Comparison of ENCODE assay signal across 8 cellular contexts in the genomic region with DNA sequence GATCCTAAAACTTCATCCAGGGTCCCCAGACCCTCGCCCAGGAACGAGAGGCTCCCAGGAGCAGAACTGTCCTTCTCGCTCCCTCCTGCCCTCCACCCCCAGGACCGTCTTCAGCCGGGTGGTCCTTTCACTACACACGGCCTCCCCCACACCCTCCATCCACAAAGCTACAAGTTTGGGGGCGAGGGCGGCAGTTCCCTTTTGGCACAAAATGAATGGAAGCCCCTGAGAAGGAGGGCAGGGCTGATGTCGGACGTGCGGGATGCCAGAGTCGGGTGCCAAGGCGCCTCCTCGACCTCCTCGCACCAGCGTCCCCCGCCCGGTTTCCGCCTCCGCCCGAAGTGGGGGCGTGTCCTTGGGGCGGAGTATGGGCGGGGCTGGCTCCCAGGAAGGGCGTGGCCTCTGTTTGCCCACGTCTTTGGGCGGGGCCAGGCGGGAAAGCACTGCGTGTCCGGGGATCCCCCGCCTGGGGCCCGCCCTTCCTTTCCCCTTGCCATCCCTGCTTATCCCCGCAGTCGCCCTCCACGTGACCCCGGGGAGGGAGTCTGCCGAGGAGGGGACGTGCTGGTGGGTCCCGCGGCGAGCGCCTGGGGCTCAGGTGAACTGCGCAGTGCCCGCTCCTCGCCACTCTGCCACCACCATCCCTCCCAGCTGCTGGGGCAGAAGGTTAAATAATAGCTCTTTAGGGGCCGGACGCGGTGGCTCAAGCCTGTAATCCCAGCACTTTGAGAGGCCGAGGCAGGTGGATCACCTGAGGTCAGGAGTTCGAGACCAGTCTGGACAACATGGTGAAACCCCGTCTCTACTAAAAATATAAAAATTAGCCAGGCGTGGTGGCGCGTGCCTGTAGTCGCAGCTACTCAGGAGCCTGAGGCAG. TPM values are rescaled to one million over a fixed set of nuclear protein-coding genes. Genes with fewer than 3 reads are reported as not detected.
DNase-seq lines count a peak whose midpoint lies in the region; ATAC-seq and TF ChIP-seq lines count a peak whose summit lies in the region.

No MANE protein-coding gene starts in this region.

- peaks cover 5 to 29% of the 10 kb centered on the region in 2 donors for H3K4me1 ChIP-seq in thoracic aorta (ENCODE audit: control insufficient read depth in 1 of 2, low read depth in 2 of 2)

- ATAC-seq in HG02571 (IDR thresholded peaks at IDR 0.05; ENCODE audit: unreplicated experiment) (peak; percentile 79), omental fat pad (ENCODE audit: low FRiP score) (peak; percentile 87), thoracic aorta (ENCODE audit: insufficient number of reproducible peaks, low FRiP score, low read depth) (peak; percentile 78)

- TF ChIP-seq CTCF in omental fat pad (IDR thresholded peaks at IDR 0.05) (no peak), thoracic aorta (IDR thresholded peaks at IDR 0.05) (no peak)

- H3K9me3 ChIP-seq in SK-N-MC (ENCODE audit: low read depth, low read length) (no peaks in the 10 kb centered on the region), thoracic aorta (no peaks in the 10 kb centered on the region)

- H3K27me3 ChIP-seq in thoracic aorta (replicated peaks; ENCODE audit: insufficient read depth): no peaks in the 10 kb centered on the region

- peak; percentile 87 for DNase-seq in GM04504 (ENCODE audit: low read depth)
- DNase-seq in NCI-H1092 (lab: John Stamatoyannopoulos, UW): peak; percentile 87
- no peak for DNase-seq in SK-N-MC (ENCODE audit: low read depth, low spot score)
- peak; percentile 92 for DNase-seq in activated naive CD4-positive, alpha-beta T cell treated with anti-CD3 and anti-CD28 coated beads, Interleukin-2, amount 50 U/mL, for 16 hours
- DNase-seq in germinal center (ENCODE audit: low spot score): peak; percentile 94
- peak; percentile 91 for DNase-seq in omental fat pad (ENCODE audit: low spot score)
- peak; percentile 89 for DNase-seq in thoracic aorta (ENCODE audit: low spot score)

- H3K27ac ChIP-seq in SK-N-MC (no peak overlapping the region), thoracic aorta (peak overlapping the region; percentile 93 to 97)

- peak overlapping the region; percentile 75 for H3K4me3 ChIP-seq in SK-N-MC
- peak overlapping the region; percentile 90 for H3K4me3 ChIP-seq in thoracic aorta

- H3K36me3 ChIP-seq in SK-N-MC (ENCODE audit: insufficient read depth, low read length) (no peaks in the 10 kb centered on the region), thoracic aorta (peaks cover 6% of the 10 kb centered on the region)

- peak overlapping the region; percentile 53 for H3K9ac ChIP-seq in SK-N-MC (ENCODE audit: insufficient read length)

RNA-seq across cellular contexts. Expression of a gene that starts 0.9 kb away (rescaled TPM):
- total RNA-seq in omental fat pad (10 to 100 TPM; 39.4 to 81.8 (median 66.1) TPM), thoracic aorta (100 to 1,000 TPM; 134 to 219 TPM)

RNA-seq across cellular contexts. Expression of a gene that starts 6.1 kb away (rescaled TPM):
- total RNA-seq in omental fat pad (1 to 10 TPM; 1.6 to 3.9 (median 2.8) TPM), thoracic aorta (10 to 100 TPM in 1 of 2 donors, 1 to 10 TPM in 1; 1.6 to 13.7 TPM)

RNA-seq across cellular contexts. Expression of a gene that starts 13.3 kb away (rescaled TPM):
- total RNA-seq in omental fat pad (10 to 100 TPM; 25.9 to 60.8 (median 28.8) TPM), thoracic aorta (10 to 100 TPM; 51.8 to 62.8 TPM)

RNA-seq across cellular contexts. Expression of a gene that starts 14.8 kb away (rescaled TPM):
- total RNA-seq in omental fat pad: 10 to 100 TPM; 48.8 to 66.4 (median 54.6) TPM
- total RNA-seq in thoracic aorta: 100 to 1,000 TPM in 1 of 2 donors, 10 to 100 TPM in 1; 50.4 to 111 TPM

RNA-seq across cellular contexts. Expression of a gene that starts 15.5 kb away (rescaled TPM):
- total RNA-seq in omental fat pad: 100 to 1,000 TPM; 485 to 798 (median 586) TPM
- total RNA-seq in thoracic aorta: 100 to 1,000 TPM; 565 to 797 TPM
